9 cellular contexts compared by ENCODE assay signal in genomic region chr20:45294003-45294368, GRCh38. TPM values are rescaled to one million over a fixed set of nuclear protein-coding genes. Genes with fewer than 3 reads are reported as not detected.
DNase-seq lines count a peak whose midpoint lies in the region; ATAC-seq and TF ChIP-seq lines count a peak whose summit lies in the region.
"Had no signal": no experiment of that assay in that cellular context is flagged by ENCODE, and none has a peak within 500 bp of the region (broad histone marks: within the 10 kb centered on the region; RNA-seq: fewer than 3 reads in every experiment).

No MANE protein-coding gene starts in this region.

- no peak for TF ChIP-seq EP300 in ovary (IDR thresholded peaks at IDR 0.05)

- H3K4me3 ChIP-seq in KMS-11 (IDR thresholded peaks at IDR 0.05; ENCODE audit: insufficient read depth, low read depth, low read length) (no peak overlapping the region), ovary (peak overlapping the region; percentile 41)

- no peaks in the 10 kb centered on the region for H3K36me3 Mint-ChIP-seq in CD14-positive monocyte
- H3K36me3 Mint-ChIP-seq in dendritic cell treated with granulocyte-macrophage colony-stimulating factor and Interleukin-4, amounts not matched to agents 40 ng/mL and 50 ng/mL, for 4 days (ENCODE audit: low read depth) = no peaks in the 10 kb centered on the region

- H3K27me3 ChIP-seq in KMS-11 (ENCODE audit: insufficient read depth, low read depth) (no peaks in the 10 kb centered on the region), ovary (no peaks in the 10 kb centered on the region)

- H3K4me2 ChIP-seq in KMS-11 = peak overlapping the region; percentile 63; the same call in 1 of the 2 replicates

- peak; percentile 66 for TF ChIP-seq CTCF in CD14-positive monocyte (IDR thresholded peaks at IDR 0.05)
- TF ChIP-seq CTCF in KMS-11 (conservative IDR thresholded peaks at IDR 0.05; ENCODE audit: low read depth, low read length) = peak; percentile 69
- TF ChIP-seq CTCF in ovary (IDR thresholded peaks at IDR 0.05) = peak in 1 of 3 donors; percentile 1

- DNase-seq in CD14-positive monocyte (ENCODE audit: low spot score) = no peak
- DNase-seq in ovary = no peak
- DNase-seq in germinal center (ENCODE audit: low spot score) = no peak
- DNase-seq in activated naive CD4-positive, alpha-beta T cell (lab: John Stamatoyannopoulos, UW) = no peak
- DNase-seq in SKM-1 treated with dmso at 0.1 percent for 144 hours (lab: John Stamatoyannopoulos, UW; ENCODE audit: unreplicated experiment) = no peak

- H3K9ac ChIP-seq in KMS-11 = no peak overlapping the region

- peak overlapping the region; percentile 76 to 88 for H3K4me3 Mint-ChIP-seq in CD14-positive monocyte
- H3K4me3 Mint-ChIP-seq in dendritic cell treated with granulocyte-macrophage colony-stimulating factor and Interleukin-4, amounts not matched to agents 40 ng/mL and 50 ng/mL, for 4 days = peak overlapping the region; percentile 70

- peaks cover 24 to 35% (median 25%) of the 10 kb centered on the region in 3 donors for H3K27me3 Mint-ChIP-seq in CD14-positive monocyte (ENCODE audit: low read depth in 3 of 3)
- H3K27me3 Mint-ChIP-seq in dendritic cell treated with granulocyte-macrophage colony-stimulating factor and Interleukin-4, amounts not matched to agents 40 ng/mL and 50 ng/mL, for 4 days = peaks cover 47% of the 10 kb centered on the region

- H3K79me2 ChIP-seq in KMS-11 (ENCODE audit: insufficient read depth, low read depth) = no peaks in the 10 kb centered on the region

- no peaks in the 10 kb centered on the region for H4K20me1 ChIP-seq in KMS-11 (ENCODE audit: insufficient read depth)

- H3K9me3 ChIP-seq in ovary = no peaks in the 10 kb centered on the region

- H3K27ac ChIP-seq in KMS-11 = no peak overlapping the region
- no peak overlapping the region for H3K27ac ChIP-seq in ovary
- H3K27ac ChIP-seq: HL-60 had no signal

- ATAC-seq in GM18520 (IDR thresholded peaks at IDR 0.05; ENCODE audit: unreplicated experiment) = no peak

- WGBS in ovary, 3 donors = 55 to 61% (median 55%) methylated on average over 5 of the region's 5 CpGs

- no peak overlapping the region for H3K27ac Mint-ChIP-seq in CD14-positive monocyte
- peak overlapping the region; percentile 51 for H3K27ac Mint-ChIP-seq in dendritic cell treated with granulocyte-macrophage colony-stimulating factor and Interleukin-4, amounts not matched to agents 40 ng/mL and 50 ng/mL, for 4 days

- H3K4me1 ChIP-seq in KMS-11 (ENCODE audit: low read depth, poor library complexity, severe bottlenecking) = peaks cover 42% of the 10 kb centered on the region
- H3K4me1 ChIP-seq in ovary (ENCODE audit: insufficient read depth) = no peaks in the 10 kb centered on the region

- H3K9me3 Mint-ChIP-seq in CD14-positive monocyte = peaks cover 0 to 5% (median 3%) of the 10 kb centered on the region in 7 donors
- H3K9me3 Mint-ChIP-seq in dendritic cell treated with granulocyte-macrophage colony-stimulating factor and Interleukin-4, amounts not matched to agents 40 ng/mL and 50 ng/mL, for 4 days = no peaks in the 10 kb centered on the region

- no peaks in the 10 kb centered on the region for H3K36me3 ChIP-seq in KMS-11 (ENCODE audit: insufficient read depth)
- H3K36me3 ChIP-seq in ovary = no peaks in the 10 kb centered on the region

- peak overlapping the region; percentile 97; the same call in 1 of the 2 replicates for H2AFZ ChIP-seq in KMS-11 (ENCODE audit: low read depth)

- peaks cover 17% of the 10 kb centered on the region for H3K4me1 Mint-ChIP-seq in CD14-positive monocyte
- peaks cover 25% of the 10 kb centered on the region for H3K4me1 Mint-ChIP-seq in dendritic cell treated with granulocyte-macrophage colony-stimulating factor and Interleukin-4, amounts not matched to agents 40 ng/mL and 50 ng/mL, for 4 days (ENCODE audit: low read depth)

- TF ChIP-seq POLR2A in ovary (IDR thresholded peaks at IDR 0.05) = no peak

- intact Hi-C loops in CD14-positive monocyte (cut with micrococcal nuclease) (loop anchor here in 1 of 2 donors (5.0 kb wide), 1 partner anchor 157 kb away; no protein-coding TSS in a partner anchor), ovary (cut with DNase I) (no loop called here)
- intact Hi-C loops in dendritic cell treated with granulocyte-macrophage colony-stimulating factor and Interleukin-4, amounts not matched to agents 40 ng/mL and 50 ng/mL, for 4 days (cut with micrococcal nuclease) = loop anchor here (5.0 kb wide), 1 partner anchor 197 kb away; no protein-coding TSS in a partner anchor

RNA-seq across cellular contexts. Expression of gene RBPJL, which starts 12.7 kb away (rescaled TPM):
- polyA plus RNA-seq in CD14-positive monocyte = not detected
- under 1 TPM in 2 of 7 donors, not detected in 5; 0.36 to 0.38 TPM for total RNA-seq in ovary
- polyA plus RNA-seq in ovary = not detected

RNA-seq across cellular contexts. Expression of gene MATN4, which starts 14.1 kb away (rescaled TPM):
- not detected for polyA plus RNA-seq in CD14-positive monocyte
- under 1 TPM in 1 of 7 donors, not detected in 6; 0.10 TPM for total RNA-seq in ovary
- not detected for polyA plus RNA-seq in ovary

RNA-seq across cellular contexts. Expression of gene SLPI, which starts 39.6 kb away (rescaled TPM):
- polyA plus RNA-seq in CD14-positive monocyte = 1 to 10 TPM in 1 of 2 donors, under 1 TPM in 1; 0.71 to 1.2 TPM
- 100 to 1,000 TPM in 2 of 7 donors, 10 to 100 TPM in 3, 1 to 10 TPM in 1, not detected in 1; 4.0 to 622 (median 33.3) TPM for total RNA-seq in ovary
- polyA plus RNA-seq in ovary = 10 to 100 TPM; 16.6 to 45.5 TPM

RNA-seq across cellular contexts. Expression of gene SDC4, which starts 54.2 kb away (rescaled TPM):
- polyA plus RNA-seq in CD14-positive monocyte (1 to 10 TPM; 1.6 to 1.9 TPM), ovary (10 to 100 TPM; 17.3 to 49.0 TPM)
- 100 to 1,000 TPM in 1 of 7 donors, 10 to 100 TPM in 6; 12.9 to 269 (median 45.9) TPM for total RNA-seq in ovary

Comparison
In these comparisons a context has a peak if more than half of its experiments do, and no peak if none do; other contexts are left out.
1. RNA of gene SLPI, which starts 39.6 kb away (polyA plus RNA-seq): 16.6 to 45.5 TPM in ovary; 0.71 to 1.2 TPM in CD14-positive monocyte; every median in the first group is over 4 times any median in the second.